ENCODE assay signal across 23 cellular contexts in genomic region chr5:170055606-170056005, GRCh38. TPM values are rescaled to one million over a fixed set of nuclear protein-coding genes. Genes with fewer than 3 reads are reported as not detected.
A peak's percentile ranks its signal among the peaks of the same experiment; 100 is the strongest.
DNase-seq lines count a peak whose midpoint lies in the region; ATAC-seq, FAIRE-seq and TF ChIP-seq lines count a peak whose summit lies in the region.
"Had no signal": no experiment of that assay in that cellular context is flagged by ENCODE, and none has a peak within 500 bp of the region (broad histone marks: within the 10 kb centered on the region; RNA-seq: fewer than 3 reads in every experiment).

No MANE protein-coding gene starts in this region.

- no peaks in the 10 kb centered on the region for H3K79me2 ChIP-seq in K562 (ENCODE audit: control insufficient read depth, insufficient read depth, low read length)

- peak; percentile 32 for DNase-seq in activated CD8-positive, alpha-beta memory T cell treated with anti-CD3 and anti-CD28 coated beads, Interleukin-2, amount 50 U/mL, for 48 hours
- no peak for DNase-seq in activated CD8-positive, alpha-beta memory T cell treated with anti-CD3 and anti-CD28 coated beads for 24 hours
- peak in 1 of 4 experiments; percentile 21 for DNase-seq in K562 (ENCODE audit: extremely low read depth in 1 of 4, low spot score in 3 of 4)
- no peak for DNase-seq in stimulated activated naive B cell treated with anti-CD40 and anti-IgM and Interleukin-4, amounts not matched to agents 10 μg/mL and 1 μg/mL and 100 μg/mL, for 72 hours
- no peak for DNase-seq in testis
- DNase-seq: 8988T; ACHN; AML-193; C1 segment of cervical spinal cord; Caco-2; CD4-positive, alpha-beta memory T cell; DMS153; DND-41; HFFc6 had no signal

- intact Hi-C loops in K562 (cut with micrococcal nuclease) (no loop called here), testis (cut with DNase I; ENCODE audit: low total_unique reads) (no loop called here)

- in situ Hi-C loops in K562 (cut with MboI), result no loop called here

- TF ChIP-seq RAD21 in K562 (CRISPR knock-in tag; conservative IDR thresholded peaks at IDR 0.05 in 1 of 2, IDR thresholded peaks at IDR 0.05 in 1 of 2), result no peak

- peaks cover 68 to 88% of the 10 kb centered on the region in 2 donors for H3K36me3 Mint-ChIP-seq in stimulated activated naive B cell treated with anti-CD40 and anti-IgM and Interleukin-4, amounts not matched to agents 10 μg/mL and 1 μg/mL and 100 μg/mL, for 72 hours

- H3K4me1 ChIP-seq in K562 (replicated peaks in 1 of 2; ENCODE audit: control insufficient read depth in 2 of 2, insufficient read depth in 2 of 2, low read length in 2 of 2) (peaks cover 0 to 3% of the 10 kb centered on the region in 2 experiments; a peak in 1 of 5 replicates), testis (no peaks in the 10 kb centered on the region)
- H3K4me1 ChIP-seq: A549, Caco-2, HAP-1 had no signal

- no peak for TF ChIP-seq EP300 in K562 (IDR thresholded peaks at IDR 0.05; ENCODE audit: low read length)

- no peak for TF ChIP-seq CTCF in K562 (IDR thresholded peaks at IDR 0.05 in 2 of 3, conservative IDR thresholded peaks at IDR 0.05 in 1 of 3; ENCODE audit: insufficient read depth in 2 of 3, low read depth in 1 of 3, low read length in 3 of 3)
- no peak for TF ChIP-seq CTCF in testis (IDR thresholded peaks at IDR 0.05)

- H3K4me3 Mint-ChIP-seq in stimulated activated naive B cell treated with anti-CD40 and anti-IgM and Interleukin-4, amounts not matched to agents 10 μg/mL and 1 μg/mL and 100 μg/mL, for 72 hours, result no peak overlapping the region
- H3K4me3 Mint-ChIP-seq: CD4-positive, alpha-beta memory T cell; GM23338; HFFc6 had no signal

- H3K9me1 ChIP-seq in K562 (ENCODE audit: control insufficient read depth, insufficient read depth, low read length), result no peaks in the 10 kb centered on the region

- TF ChIP-seq POLR2A in K562 (conservative IDR thresholded peaks at IDR 0.05), result no peak
- no peak for TF ChIP-seq POLR2A in testis (IDR thresholded peaks at IDR 0.05)

- WGBS in K562 (ENCODE audit: insufficient coverage, low coverage, missing lambda C conversion rate), result 0% methylated on average over 2 of the region's 2 CpGs
- 94% methylated on average over 2 of the region's 2 CpGs for WGBS in testis, 2 donors

- H3K9me3 Mint-ChIP-seq in stimulated activated naive B cell treated with anti-CD40 and anti-IgM and Interleukin-4, amounts not matched to agents 10 μg/mL and 1 μg/mL and 100 μg/mL, for 72 hours, result peaks cover 3 to 5% of the 10 kb centered on the region in 2 donors
- H3K9me3 Mint-ChIP-seq: HFFc6 had no signal

- H3K36me3 ChIP-seq in K562 (ENCODE audit: control insufficient read depth, insufficient read depth, low read length) (no peaks in the 10 kb centered on the region), testis (ENCODE audit: low read depth, missing control alignments) (no peaks in the 10 kb centered on the region)
- H3K36me3 ChIP-seq: HAP-1 had no signal

- no peak overlapping the region for H3K9ac ChIP-seq in K562 (ENCODE audit: insufficient read depth in 1 of 2, low read depth in 2 of 2, low read length in 2 of 2)

- no TSS peak for BruUV-seq in K562 (replicated peaks; lab: Mats Ljungman, UMichigan)

- CTCF ChIA-PET in K562 (lab: Yijun Ruan, JAX; ENCODE audit: low intra/inter-chr PET ratio), result no interaction called here

- no peaks in the 10 kb centered on the region for H3K9me3 ChIP-seq in K562 (replicated peaks; ENCODE audit: control insufficient read depth, insufficient read depth, low read depth, low read length)
- no peaks in the 10 kb centered on the region for H3K9me3 ChIP-seq in testis
- H3K9me3 ChIP-seq: Caco-2, HAP-1 had no signal

- H3K4me3 ChIP-seq in K562 (no peak overlapping the region), testis (no peak overlapping the region)
- H3K4me3 ChIP-seq: A549, GM23338, HAP-1 had no signal

- H4K20me1 ChIP-seq in K562 (replicated peaks; ENCODE audit: control insufficient read depth, insufficient read depth, low read length), result no peaks in the 10 kb centered on the region; the same call in 1 of the 2 replicates

- POLR2A ChIA-PET in K562 (lab: Yijun Ruan, JAX), result interaction anchor here (0.6 kb wide), 1 partner anchor 220 kb away, joined by 3 read pairs; no protein-coding TSS in a partner anchor

- no peak for FAIRE-seq in K562 (lab: Jason Lieb, UNC)
- FAIRE-seq: A549, G401.6, GM12892, GM19239 had no signal

- no peak overlapping the region for H3K4me2 ChIP-seq in K562 (ENCODE audit: insufficient read depth, low read length)
- H3K4me2 ChIP-seq: A549, GM23338 had no signal

- H3K27me3 Mint-ChIP-seq in stimulated activated naive B cell treated with anti-CD40 and anti-IgM and Interleukin-4, amounts not matched to agents 10 μg/mL and 1 μg/mL and 100 μg/mL, for 72 hours, result no peaks in the 10 kb centered on the region
- H3K27me3 Mint-ChIP-seq: CD4-positive, alpha-beta memory T cell had no signal

- H3K27me3 ChIP-seq in K562 (ENCODE audit: control insufficient read depth in 2 of 2, insufficient read depth in 2 of 2, low read length in 2 of 2) (no peaks in the 10 kb centered on the region), testis (no peaks in the 10 kb centered on the region)

- no peak overlapping the region for H3K27ac ChIP-seq in K562 (ENCODE audit: extremely low read depth, low read depth, low read length)
- no peak overlapping the region for H3K27ac ChIP-seq in testis
- H3K27ac ChIP-seq: A549 had no signal

- no peak overlapping the region for H2AFZ ChIP-seq in K562 (ENCODE audit: low read depth, low read length)
- H2AFZ ChIP-seq: GM23338 had no signal

- H3K4me1 Mint-ChIP-seq in stimulated activated naive B cell treated with anti-CD40 and anti-IgM and Interleukin-4, amounts not matched to agents 10 μg/mL and 1 μg/mL and 100 μg/mL, for 72 hours, result no peaks in the 10 kb centered on the region
- H3K4me1 Mint-ChIP-seq: GM23338 had no signal

- H3K27ac Mint-ChIP-seq in stimulated activated naive B cell treated with anti-CD40 and anti-IgM and Interleukin-4, amounts not matched to agents 10 μg/mL and 1 μg/mL and 100 μg/mL, for 72 hours, result peak overlapping the region; percentile 85
- H3K27ac Mint-ChIP-seq: GM23338, HFFc6 had no signal

- ATAC-seq in K562, result peak; percentile 57
- ATAC-seq in stimulated activated naive B cell treated with anti-CD40 and anti-IgM and Interleukin-4, amounts not matched to agents 10 μg/mL and 1 μg/mL and 100 μg/mL, for 72 hours (replicated peaks), result no peak
- ATAC-seq in HG03025 (IDR thresholded peaks at IDR 0.05; ENCODE audit: low FRiP score, unreplicated experiment), result no peak
- ATAC-seq: A549, GM23338 had no signal

TF ChIP-seq in K562, 482 proteins besides CTCF, POLR2A, EP300 and RAD21 (continues in another document):
- TF ChIP-seq ELK1 (CRISPR knock-in tag; IDR thresholded peaks at IDR 0.05) (no peak), SOX6 (IDR thresholded peaks at IDR 0.05) (0 out of 2 replicates have a peak, but pooled peaks have one; percentile 16), ARID3B (CRISPR knock-in tag; IDR thresholded peaks at IDR 0.05; ENCODE audit: borderline replicate concordance) (no peak), CEBPG (CRISPR knock-in tag; IDR thresholded peaks at IDR 0.05) (no peak), CEBPG (tag; conservative IDR thresholded peaks at IDR 0.05 in 1 of 2, IDR thresholded peaks at IDR 0.05 in 1 of 2) (no peak), CBFA2T2 (conservative IDR thresholded peaks at IDR 0.05) (0 out of 2 replicates have a peak, but pooled peaks have one; percentile 5), ZNF717 (CRISPR knock-in tag; IDR thresholded peaks at IDR 0.05) (no peak), SUPT5H (IDR thresholded peaks at IDR 0.05) (no peak), TAL1 (IDR thresholded peaks at IDR 0.05) (peak; percentile 17; the same call in 1 of the 2 replicates)

RNA-seq across cellular contexts. Expression of gene FOXI1, which starts 50.1 kb away (rescaled TPM):
- not detected in 2 replicates for total RNA-seq in K562 (2011; cell fraction: chromatin; rRNA removed; ENCODE audit: low replicate concordance)
- total RNA-seq in K562 (2011; cell fraction: nucleolus; rRNA removed), result not detected in 2 replicates
- not detected in 2 replicates for total RNA-seq in K562 (2011; cell fraction: nucleoplasm; rRNA removed)
- total RNA-seq in K562 (2014; rRNA removed) (not detected in 2 replicates), K562 (2014; rRNA removed; fragmentation: Illumina TruSeq; extraction: Trizol) (not detected in 2 replicates), K562 (2015; rRNA removed; fragmentation: Illumina TruSeq; extraction: Trizol) (not detected in 2 replicates), K562 (2021) (not detected in 2 replicates), testis (under 1 TPM in 1 of 2 donors, not detected in 1; 0.19 TPM)
- polyA plus RNA-seq in K562 (2011; rRNA removed) (not detected in 2 replicates), K562 (2014; fragmentation: Illumina TruSeq; extraction: Trizol) (not detected in 2 replicates), K562 (2014; fragmentation: Nextera tagmentation; extraction: Ambion mirVana) (not detected), K562 (2014; rRNA removed) (not detected in 2 replicates), testis (ENCODE audit: insufficient read depth, low read depth, low replicate concordance) (0.26 TPM)
- 0.06 TPM in 1 of 2 replicates, not detected in the other for polyA plus RNA-seq in K562 (2011; cell fraction: cytosol; rRNA removed)
- polyA plus RNA-seq in K562 (2011; cell fraction: nucleus; rRNA removed), result not detected in 2 replicates
- polyA plus RNA-seq in K562 (2012), result not detected in 2 replicates
- not detected in 2 replicates for polyA minus RNA-seq in K562 (2011; rRNA and poly(A)+ RNA removed)
- polyA minus RNA-seq in K562 (2011; cell fraction: cytosol; rRNA and poly(A)+ RNA removed), result not detected in 2 replicates
- not detected in 2 replicates for polyA minus RNA-seq in K562 (2011; cell fraction: nucleus; rRNA and poly(A)+ RNA removed)
- total RNA-seq: CD4-positive, alpha-beta memory T cell; GM23338; H4; HFFc6 had no signal
- polyA plus RNA-seq: A549; BJ; CD4-positive, alpha-beta memory T cell; GM23338 had no signal
